1 cellular context compared by ENCODE assay signal in genomic region chr2:55401124-55401523, GRCh38.
TF ChIP-seq lines count a peak whose summit lies in the region.

No MANE protein-coding gene starts in this region.

TF ChIP-seq in HepG2, 621 proteins besides CTCF, POLR2A, EP300 and RAD21:
- peak; percentile 40 for TF ChIP-seq TEAD3 (CRISPR knock-in tag; optimal IDR thresholded peaks at IDR 0.05; ENCODE audit: borderline replicate concordance)
- peak; percentile 93 for TF ChIP-seq ZNF770 (CRISPR knock-in tag; IDR thresholded peaks at IDR 0.05)
- TF ChIP-seq ZNF7 (CRISPR knock-in tag; IDR thresholded peaks at IDR 0.05) = peak; percentile 45; the same call in 1 of the 2 replicates
- TF ChIP-seq TCF7 (IDR thresholded peaks at IDR 0.05; ENCODE audit: low read depth) = no peak
